ENCODE assay signal across 17 cellular contexts in genomic region chr20:24337074-24337473, GRCh38.
DNase-seq lines count a peak whose midpoint lies in the region; ATAC-seq and TF ChIP-seq lines count a peak whose summit lies in the region.
"Had no signal": no experiment of that assay in that cellular context is flagged by ENCODE, and none has a peak within 500 bp of the region (broad histone marks: within the 10 kb centered on the region; RNA-seq: fewer than 3 reads in every experiment).

No MANE protein-coding gene starts in this region.

- no peaks in the 10 kb centered on the region for H3K79me2 ChIP-seq in neural progenitor cell (ENCODE audit: low read depth)

- H3K9me3 Mint-ChIP-seq in activated CD4-positive, alpha-beta T cell treated with anti-CD3 and anti-CD28 coated beads for 36 hours (ENCODE audit: low read depth), result no peaks in the 10 kb centered on the region
- H3K9me3 Mint-ChIP-seq in neural progenitor cell, result no peaks in the 10 kb centered on the region
- H3K9me3 Mint-ChIP-seq: T-cell had no signal

- intact Hi-C loops in activated CD4-positive, alpha-beta T cell treated with anti-CD3 and anti-CD28 coated beads for 36 hours (cut with DNase I, micrococcal nuclease), result no loop called here

- H2AFZ ChIP-seq in neural progenitor cell (replicated peaks), result peak overlapping the region; percentile 19

- no peaks in the 10 kb centered on the region for H3K36me3 Mint-ChIP-seq in activated CD4-positive, alpha-beta T cell treated with anti-CD3 and anti-CD28 coated beads for 36 hours (ENCODE audit: low read depth)
- H3K36me3 Mint-ChIP-seq in neural progenitor cell, result no peaks in the 10 kb centered on the region
- H3K36me3 Mint-ChIP-seq: T-cell, type B pancreatic cell had no signal

- H3K27ac ChIP-seq in neural progenitor cell, result peak overlapping the region; percentile 29
- H3K27ac ChIP-seq: neutrophil had no signal

- H3K27me3 Mint-ChIP-seq in activated CD4-positive, alpha-beta T cell treated with anti-CD3 and anti-CD28 coated beads for 36 hours, result no peaks in the 10 kb centered on the region
- H3K27me3 Mint-ChIP-seq in neural progenitor cell (ENCODE audit: insufficient read depth, low read depth), result peaks cover 4% of the 10 kb centered on the region

- peaks cover 4% of the 10 kb centered on the region for H3K4me1 Mint-ChIP-seq in activated CD4-positive, alpha-beta T cell treated with anti-CD3 and anti-CD28 coated beads for 36 hours
- peaks cover 4% of the 10 kb centered on the region for H3K4me1 Mint-ChIP-seq in neural progenitor cell

- no peaks in the 10 kb centered on the region for H3F3A ChIP-seq in neural progenitor cell (ENCODE audit: low read depth)

- no peaks in the 10 kb centered on the region for H3K27me3 ChIP-seq in neural progenitor cell
- H3K27me3 ChIP-seq: neutrophil had no signal

- H3K4me2 ChIP-seq in neural progenitor cell, result no peak overlapping the region

- TF ChIP-seq CTCF in neural progenitor cell (IDR thresholded peaks at IDR 0.05), result no peak

- no peaks in the 10 kb centered on the region for H3K9me3 ChIP-seq in neural progenitor cell (ENCODE audit: low read depth)
- H3K9me3 ChIP-seq: neutrophil had no signal

- peaks cover 4% of the 10 kb centered on the region for H3K4me1 ChIP-seq in neural progenitor cell

- H3K4me3 ChIP-seq in Jurkat, Clone E6-1 (ENCODE audit: low read length), result no peak overlapping the region
- H3K4me3 ChIP-seq in neural progenitor cell, result no peak overlapping the region
- H3K4me3 ChIP-seq: GM12878 had no signal

- POLR2A ChIA-PET in activated CD4-positive, alpha-beta T cell treated with anti-CD3 and anti-CD28 coated beads for 36 hours (lab: Charles Lee), result no interaction called here

- no peak for DNase-seq in activated CD4-positive, alpha-beta T cell treated with anti-CD3 and anti-CD28 coated beads for 36 hours
- no peak for DNase-seq in activated CD4-positive, alpha-beta T cell treated with anti-CD3 and anti-CD28 coated beads for 48 hours
- DNase-seq in Jurkat, Clone E6-1 (ENCODE audit: low read depth, low spot score), result peak; percentile 28
- DNase-seq in amniotic epithelial cell (ENCODE audit: low read depth) (peak; percentile 14), neural progenitor cell (ENCODE audit: low spot score) (peak; percentile 7), retina (no peak), SIG-M5 (lab: John Stamatoyannopoulos, UW) (no peak), HCEC 1CT (no peak)
- DNase-seq: activated CD4-positive, alpha-beta T cell treated with anti-CD3 and anti-CD28 coated beads, Interleukin-2, amount 50 U/mL, for 1 hour; activated effector memory CD4-positive, alpha-beta T cell treated with Interleukin-2 at 50 U/mL for 16 hours; DMS 273 treated with DMSO at 0.1 percent for 48 hours; NCI-H1105; T-cell had no signal

- no peak overlapping the region for H3K27ac Mint-ChIP-seq in activated CD4-positive, alpha-beta T cell treated with anti-CD3 and anti-CD28 coated beads for 36 hours
- no peak overlapping the region for H3K27ac Mint-ChIP-seq in neural progenitor cell
- H3K27ac Mint-ChIP-seq: T-cell, type B pancreatic cell had no signal

- ATAC-seq in activated CD4-positive, alpha-beta T cell treated with anti-CD3 and anti-CD28 coated beads for 36 hours, result peak; percentile 26
- ATAC-seq: esophagus mucosa, GM12878, T-cell had no signal

- H4K20me1 ChIP-seq in neural progenitor cell (ENCODE audit: low read depth), result no peaks in the 10 kb centered on the region

- no peak overlapping the region for H3K4me3 Mint-ChIP-seq in activated CD4-positive, alpha-beta T cell treated with anti-CD3 and anti-CD28 coated beads for 36 hours
- no peak overlapping the region for H3K4me3 Mint-ChIP-seq in neural progenitor cell
- H3K4me3 Mint-ChIP-seq: T-cell, type B pancreatic cell had no signal

- CTCF ChIA-PET in activated CD4-positive, alpha-beta T cell treated with anti-CD3 and anti-CD28 coated beads for 36 hours (lab: Charles Lee), result no interaction called here

- no peak overlapping the region for H3K9ac ChIP-seq in neural progenitor cell

- no peaks in the 10 kb centered on the region for H3K36me3 ChIP-seq in neural progenitor cell
- H3K36me3 ChIP-seq: neutrophil had no signal

Comparison
In these comparisons a context has a peak if more than half of its experiments do, and no peak if none do; other contexts are left out.
1. DNase-seq: peak in Jurkat, Clone E6-1 (single experiment), amniotic epithelial cell (single experiment) and neural progenitor cell (single experiment); none in activated CD4-positive, alpha-beta T cell treated with anti-CD3 and anti-CD28 coated beads for 36 hours (single experiment), activated CD4-positive, alpha-beta T cell treated with anti-CD3 and anti-CD28 coated beads for 48 hours (single experiment), retina (single experiment), SIG-M5 (single experiment) and HCEC 1CT (single experiment).